ENCODE assay signal across 12 cellular contexts in genomic region chr3:197023998-197024651, GRCh38. TPM values are rescaled to one million over a fixed set of nuclear protein-coding genes. Genes with fewer than 3 reads are reported as not detected.
DNase-seq lines count a peak whose midpoint lies in the region; ATAC-seq and TF ChIP-seq lines count a peak whose summit lies in the region.
"Had no signal": no experiment of that assay in that cellular context is flagged by ENCODE, and none has a peak within 500 bp of the region (broad histone marks: within the 10 kb centered on the region; RNA-seq: fewer than 3 reads in every experiment).

No MANE protein-coding gene starts in this region.

- H3K9me3 ChIP-seq in CD4-positive, alpha-beta memory T cell (ENCODE audit: control insufficient read depth in 1 of 2, low read length in 2 of 2), result no peaks in the 10 kb centered on the region
- H3K9me3 ChIP-seq: colonic mucosa, thoracic aorta had no signal

- no peak for ATAC-seq in left lobe of liver

- peak; percentile 17 for TF ChIP-seq CTCF in GM12873 (IDR thresholded peaks at IDR 0.05; ENCODE audit: insufficient read depth, low read depth, low read length, missing control alignments)

- POLR2A ChIA-PET in CD4-positive, alpha-beta memory T cell (lab: Charles Lee; ENCODE audit: partially characterized antibody), result no interaction called here

- no peaks in the 10 kb centered on the region for H3K27me3 ChIP-seq in CD4-positive, alpha-beta memory T cell (ENCODE audit: insufficient read depth, low read length)
- H3K27me3 ChIP-seq: colonic mucosa had no signal

- H3K27ac ChIP-seq in CD4-positive, alpha-beta memory T cell (ENCODE audit: low read depth, low read length), result no peak overlapping the region
- H3K27ac ChIP-seq: colonic mucosa, thoracic aorta had no signal

- no peaks in the 10 kb centered on the region for H3K9me3 Mint-ChIP-seq in CD4-positive, alpha-beta memory T cell
- H3K9me3 Mint-ChIP-seq: activated naive CD4-positive, alpha-beta T cell treated with anti-CD3 and anti-CD28 coated beads, Interleukin-2, amount 50 U/mL, for 72 hours had no signal

- CTCF ChIA-PET in CD4-positive, alpha-beta memory T cell (lab: Charles Lee; ENCODE audit: partially characterized antibody), result no interaction called here

- no peaks in the 10 kb centered on the region for H3K4me1 ChIP-seq in CD4-positive, alpha-beta memory T cell (ENCODE audit: insufficient read depth, low read length)

- H3K4me3 Mint-ChIP-seq in CD4-positive, alpha-beta memory T cell, result peak overlapping the region in 5 of 8 donors; percentile 17 to 67 (median 53)

- H3K36me3 Mint-ChIP-seq in CD4-positive, alpha-beta memory T cell, result no peaks in the 10 kb centered on the region
- H3K36me3 Mint-ChIP-seq: activated naive CD4-positive, alpha-beta T cell treated with anti-CD3 and anti-CD28 coated beads, Interleukin-2, amount 50 U/mL, for 72 hours had no signal

- DNase-seq in CD4-positive, alpha-beta memory T cell, result no peak
- DNase-seq in NCI-H526 treated with DMSO at 0.1 percent for 48 hours (lab: John Stamatoyannopoulos, UW), result peak; percentile 70
- peak; percentile 35 for DNase-seq in left lobe of liver (ENCODE audit: low spot score)
- DNase-seq in HCEC 1CT, result no peak
- DNase-seq in stimulated activated CD4-positive, alpha-beta T cell treated with anti-CD3 and anti-CD28 coated beads, Interleukin-4, amount 100 ng/mL, for 1 hour, result no peak
- DNase-seq in cerebellum (ENCODE audit: low spot score), result no peak
- no peak for DNase-seq in NCI-H1694 (lab: John Stamatoyannopoulos, UW)
- DNase-seq: colonic mucosa, T-helper 1 cell had no signal

- no peak overlapping the region for H3K27ac Mint-ChIP-seq in CD4-positive, alpha-beta memory T cell
- H3K27ac Mint-ChIP-seq: activated naive CD4-positive, alpha-beta T cell treated with anti-CD3 and anti-CD28 coated beads, Interleukin-2, amount 50 U/mL, for 72 hours had no signal

- peaks cover 3 to 19% (median 10%) of the 10 kb centered on the region in 4 donors for H3K4me1 Mint-ChIP-seq in CD4-positive, alpha-beta memory T cell

- H3K4me3 ChIP-seq in CD4-positive, alpha-beta memory T cell (ENCODE audit: low read length in 2 of 2), result no peak overlapping the region
- H3K4me3 ChIP-seq: colonic mucosa, thoracic aorta had no signal

- H3K27me3 Mint-ChIP-seq in CD4-positive, alpha-beta memory T cell, result peaks cover 2 to 4% of the 10 kb centered on the region in 2 donors

- intact Hi-C loops in CD4-positive, alpha-beta memory T cell (cut with micrococcal nuclease), result no loop called here

- H3K36me3 ChIP-seq in CD4-positive, alpha-beta memory T cell (ENCODE audit: insufficient read depth, low read length), result no peaks in the 10 kb centered on the region
- H3K36me3 ChIP-seq: colonic mucosa, thoracic aorta had no signal

RNA-seq across cellular contexts. Expression of gene MELTF, which starts 5.5 kb away (rescaled TPM):
- total RNA-seq in CD4-positive, alpha-beta memory T cell, result 1 to 10 TPM; 1.2 to 1.4 TPM
- polyA plus RNA-seq in CD4-positive, alpha-beta memory T cell, result under 1 TPM in 1 of 2 donors, not detected in 1; 0.92 TPM
- total RNA-seq in left lobe of liver (0.70 TPM), cerebellum (1.3 TPM)

RNA-seq across cellular contexts. Expression of gene PIGZ, which starts 55.5 kb away (rescaled TPM):
- 1 to 10 TPM in 1 of 2 experiments, under 1 TPM in 1; 0.33 to 1.2 TPM for total RNA-seq in CD4-positive, alpha-beta memory T cell
- polyA plus RNA-seq in CD4-positive, alpha-beta memory T cell, result under 1 TPM; 0.42 to 0.70 TPM
- total RNA-seq in left lobe of liver (3.8 TPM), cerebellum (3.1 TPM)

Comparison
In these comparisons a context has a peak if more than half of its experiments do, and no peak if none do; other contexts are left out.
1. DNase-seq: peak in NCI-H526 treated with DMSO at 0.1 percent for 48 hours (single experiment) and left lobe of liver (single experiment); none in CD4-positive, alpha-beta memory T cell (0 of 5), HCEC 1CT (single experiment), stimulated activated CD4-positive, alpha-beta T cell treated with anti-CD3 and anti-CD28 coated beads, Interleukin-4, amount 100 ng/mL, for 1 hour (single experiment), cerebellum (single experiment) and NCI-H1694 (single experiment).